Comparison of ENCODE assay signal across 8 cellular contexts in the genomic region with DNA sequence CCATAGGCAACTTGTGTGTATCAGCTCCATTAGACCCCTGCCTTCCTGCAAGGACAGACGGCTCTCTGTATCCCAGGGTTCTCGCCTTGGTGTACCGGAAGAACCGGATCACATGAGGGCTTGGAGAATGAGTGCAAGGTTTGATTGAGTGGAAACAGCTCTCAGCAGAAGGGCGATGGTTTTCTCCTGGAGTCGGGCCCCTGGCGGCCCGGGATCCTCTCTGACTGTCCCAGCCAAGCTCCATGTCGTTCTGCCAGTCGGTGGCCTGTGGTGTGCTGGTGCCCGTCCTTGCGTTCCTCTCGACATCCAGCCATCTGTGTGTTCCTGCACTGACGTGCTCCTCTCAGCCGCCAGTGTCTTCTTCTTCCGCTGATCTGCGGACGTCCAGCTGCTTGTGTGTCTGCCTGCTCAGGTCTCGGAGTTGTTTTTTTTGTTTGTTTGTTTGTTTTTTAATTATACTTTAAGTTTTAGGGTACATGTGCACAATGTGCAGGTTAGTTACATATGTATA. TPM values are rescaled to one million over a fixed set of nuclear protein-coding genes. Genes with fewer than 3 reads are reported as not detected.
"Had no signal": no experiment of that assay in that cellular context is flagged by ENCODE, and none has a peak within 500 bp of the region (broad histone marks: within the 10 kb centered on the region; RNA-seq: fewer than 3 reads in every experiment).

No MANE protein-coding gene starts in this region.

- H3K4me3 Mint-ChIP-seq: GM23338, H9 had no signal

- H3K4me3 ChIP-seq: GM23338, K562 had no signal

- H3K27ac Mint-ChIP-seq: GM23338, H9 had no signal

- DNase-seq: H9, HCEC 1CT, IMR-90, KG1 had no signal

- H2AFZ ChIP-seq: GM23338 had no signal

- H3K4me2 ChIP-seq: GM23338 had no signal

- H3K4me1 Mint-ChIP-seq: GM23338, H9 had no signal

- ATAC-seq: GM23338, K562 had no signal

RNA-seq across cellular contexts. Expression of a gene that starts 16.1 kb away (rescaled TPM):
- total RNA-seq: H1, H9, HT-29, IMR-90, K562 had no signal
- polyA plus RNA-seq: GM23338, H1, IMR-90, K562 had no signal

RNA-seq across cellular contexts. Expression of a gene that starts 16.4 kb away (rescaled TPM):
- total RNA-seq: GM23338, H1, H9, HT-29, IMR-90, K562 had no signal
- polyA plus RNA-seq: GM23338, H1, IMR-90, K562 had no signal

RNA-seq across cellular contexts. Expression of a gene that starts 53.0 kb away (rescaled TPM):
- total RNA-seq: GM23338, H1, H9, HT-29, IMR-90, K562 had no signal
- polyA plus RNA-seq: GM23338, H1, IMR-90, K562 had no signal
